ENCODE assay signal across 8 cellular contexts in genomic region chr4:75672461-75673026, GRCh38. TPM values are rescaled to one million over a fixed set of nuclear protein-coding genes. Genes with fewer than 3 reads are reported as not detected.
DNase-seq lines count a peak whose midpoint lies in the region; ATAC-seq lines count a peak whose summit lies in the region.

No MANE protein-coding gene starts in this region.

- DNase-seq in 8988T (peak; percentile 15), NCI-H510A (lab: John Stamatoyannopoulos, UW) (peak; percentile 46), ecto neural progenitor cell (ENCODE audit: low spot score) (peak; percentile 69), medulla oblongata (ENCODE audit: extremely low spot score) (peak; percentile 56)
- DNase-seq in activated CD4-positive, alpha-beta memory T cell treated with anti-CD3 and anti-CD28 coated beads for 36 hours, result peak; percentile 86
- DNase-seq in stimulated activated CD8-positive, alpha-beta memory T cell treated with anti-CD3 and anti-CD28 coated beads, Interleukin-12 subunit alpha, Interleukin-12 subunit beta, amount 100 ng/mL, for 1 hour (ENCODE audit: low read depth), result peak; percentile 66

- peaks cover 3% of the 10 kb centered on the region for H3K27me3 Mint-ChIP-seq in activated CD4-positive, alpha-beta memory T cell treated with anti-CD3 and anti-CD28 coated beads for 36 hours

- intact Hi-C loops in activated CD4-positive, alpha-beta memory T cell treated with anti-CD3 and anti-CD28 coated beads for 36 hours (cut with micrococcal nuclease), result loop anchor here (1.0 to 5.0 kb wide), 7 partner anchors 17 to 175 kb away; partner anchors contain the start of genes CDKL2, RCHY1, THAP6 and USO1

- no peaks in the 10 kb centered on the region for H3K9me3 Mint-ChIP-seq in activated CD4-positive, alpha-beta memory T cell treated with anti-CD3 and anti-CD28 coated beads for 36 hours

- peak overlapping the region; percentile 99 for H3K4me3 Mint-ChIP-seq in activated CD4-positive, alpha-beta memory T cell treated with anti-CD3 and anti-CD28 coated beads for 36 hours

- H3K27ac Mint-ChIP-seq in activated CD4-positive, alpha-beta memory T cell treated with anti-CD3 and anti-CD28 coated beads for 36 hours, result peak overlapping the region; percentile 99

- ATAC-seq in GM18498 (IDR thresholded peaks at IDR 0.05; ENCODE audit: unreplicated experiment) (peak; percentile 32), HG02981 (IDR thresholded peaks at IDR 0.05; ENCODE audit: unreplicated experiment) (peak; percentile 25)

- POLR2A ChIA-PET in activated CD4-positive, alpha-beta memory T cell treated with anti-CD3 and anti-CD28 coated beads for 36 hours (lab: Charles Lee), result interaction anchor here (1.1 to 3.5 kb wide), 5 partner anchors 12 to 157 kb away, joined by 4 to 46 read pairs (median 5); partner anchors contain the start of gene USO1

- CTCF ChIA-PET in activated CD4-positive, alpha-beta memory T cell treated with anti-CD3 and anti-CD28 coated beads for 36 hours (lab: Charles Lee), result interaction anchor here (1.0 to 5.3 kb wide), 3 partner anchors 18 to 52 kb away, joined by 3 to 44 read pairs (median 5); partner anchors contain the start of gene USO1

- peaks cover 18% of the 10 kb centered on the region for H3K36me3 Mint-ChIP-seq in activated CD4-positive, alpha-beta memory T cell treated with anti-CD3 and anti-CD28 coated beads for 36 hours

- H3K4me1 Mint-ChIP-seq in activated CD4-positive, alpha-beta memory T cell treated with anti-CD3 and anti-CD28 coated beads for 36 hours (ENCODE audit: low read depth), result peaks cover 43% of the 10 kb centered on the region

RNA-seq across cellular contexts. Expression of gene G3BP2, which starts 0.7 kb away (rescaled TPM):
- total RNA-seq in activated CD4-positive, alpha-beta memory T cell treated with anti-CD3 and anti-CD28 coated beads for 36 hours, result 100 to 1,000 TPM; 137 to 144 TPM

RNA-seq across cellular contexts. Expression of gene CDKL2, which starts 42.2 kb away (rescaled TPM):
- 1 to 10 TPM in 1 of 2 experiments, under 1 TPM in 1; 0.97 to 1.1 TPM for total RNA-seq in activated CD4-positive, alpha-beta memory T cell treated with anti-CD3 and anti-CD28 coated beads for 36 hours

RNA-seq across cellular contexts. Expression of gene USO1, which starts 51.8 kb away (rescaled TPM):
- total RNA-seq in activated CD4-positive, alpha-beta memory T cell treated with anti-CD3 and anti-CD28 coated beads for 36 hours, result 10 to 100 TPM; 57.3 to 59.0 TPM

Comparison
In these comparisons a context has a peak if more than half of its experiments do, and no peak if none do; other contexts are left out.
1. Peak in every context shown above with its lines: DNase-seq and ATAC-seq.
2. DNase-seq: peak in every context shown above with its lines; median percentile 86 in activated CD4-positive, alpha-beta memory T cell treated with anti-CD3 and anti-CD28 coated beads for 36 hours; 69 in ecto neural progenitor cell; 66 in stimulated activated CD8-positive, alpha-beta memory T cell treated with anti-CD3 and anti-CD28 coated beads, Interleukin-12 subunit alpha, Interleukin-12 subunit beta, amount 100 ng/mL, for 1 hour; 56 in medulla oblongata; 46 in NCI-H510A; 15 in 8988T.